17 cellular contexts compared by ENCODE assay signal in the genomic region with DNA sequence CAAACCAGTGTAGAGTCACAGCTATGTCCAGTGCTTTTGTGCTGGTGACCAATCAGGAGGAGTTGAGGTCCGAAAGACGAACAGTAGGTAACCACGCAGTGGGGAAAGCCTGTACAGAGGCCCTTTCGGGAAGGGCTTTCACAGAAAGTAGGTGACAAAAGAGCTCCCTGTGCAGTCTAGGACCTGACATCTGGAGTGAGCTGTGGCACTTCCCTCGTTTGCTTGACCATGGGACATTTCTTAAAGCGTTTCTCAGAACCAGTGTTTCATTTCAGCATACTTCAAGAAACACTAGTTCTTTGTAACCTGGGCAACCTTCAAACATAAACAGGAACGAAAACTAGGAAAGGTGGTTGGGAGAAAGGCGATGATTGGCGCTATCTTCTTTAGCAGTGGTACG.
"Had no signal": no experiment of that assay in that cellular context is flagged by ENCODE, and none has a peak within 500 bp of the region (broad histone marks: within the 10 kb centered on the region; RNA-seq: fewer than 3 reads in every experiment).

No MANE protein-coding gene starts in this region.

- H3K4me1 ChIP-seq: body of pancreas, sigmoid colon, spleen, testis had no signal

- H3K9me3 ChIP-seq: body of pancreas, sigmoid colon, spleen, stomach, testis had no signal

- H3K27me3 Mint-ChIP-seq: activated naive CD4-positive, alpha-beta T cell treated with anti-CD3 and anti-CD28 coated beads, Interleukin-2, amount 10 ng/mL, durations not matched to agents 7 days and 5 days; natural killer cell treated with Interleukin-12 subunit alpha and Interleukin-12 subunit beta and Interleukin-15 and Interleukin-18, amount 100 ng/mL, for 72 hours had no signal

- H3K27ac ChIP-seq: body of pancreas, sigmoid colon, SK-N-MC, spleen, stomach, testis had no signal

- H3K9me3 Mint-ChIP-seq: natural killer cell treated with Interleukin-12 subunit alpha and Interleukin-12 subunit beta and Interleukin-15 and Interleukin-18, amount 100 ng/mL, for 72 hours had no signal

- H3K27me3 ChIP-seq: body of pancreas, sigmoid colon, spleen, stomach, testis had no signal

- H3K4me3 ChIP-seq: body of pancreas, sigmoid colon, SK-N-MC, spleen, stomach, testis had no signal

- FAIRE-seq: urothelium cell line had no signal

- DNase-seq: activated CD4-positive, CD25-positive, alpha-beta regulatory T cell treated with anti-CD3 and anti-CD28 coated beads, Interleukin-2, amount 50 U/mL, for 72 hours; activated naive CD4-positive, alpha-beta T cell treated with anti-CD3 and anti-CD28 coated beads, Interleukin-2, amount 10 ng/mL, durations not matched to agents 7 days and 5 days; amygdala; body of pancreas; caudate nucleus; cortex of kidney; effector CD4-positive, alpha-beta T cell; foreskin melanocyte; kidney glomerular epithelial cell; left ventricle myocardium superior; sigmoid colon; spleen; stomach; testis had no signal

- H3K4me3 Mint-ChIP-seq: activated naive CD4-positive, alpha-beta T cell treated with anti-CD3 and anti-CD28 coated beads, Interleukin-2, amount 10 ng/mL, durations not matched to agents 7 days and 5 days; natural killer cell treated with Interleukin-12 subunit alpha and Interleukin-12 subunit beta and Interleukin-15 and Interleukin-18, amount 100 ng/mL, for 72 hours had no signal

- ATAC-seq: body of pancreas; left ventricle myocardium superior; natural killer cell treated with Interleukin-12 subunit alpha and Interleukin-12 subunit beta and Interleukin-15 and Interleukin-18, amount 100 ng/mL, for 72 hours had no signal
